In genomic region chr13:98688373-98688772, GRCh38 we compare ENCODE assay signal across 22 cellular contexts.
DNase-seq lines count a peak whose midpoint lies in the region; ATAC-seq, FAIRE-seq and TF ChIP-seq lines count a peak whose summit lies in the region.
"Had no signal": no experiment of that assay in that cellular context is flagged by ENCODE, and none has a peak within 500 bp of the region (broad histone marks: within the 10 kb centered on the region; RNA-seq: fewer than 3 reads in every experiment).

No MANE protein-coding gene starts in this region.

- peak overlapping the region in 2 of 4 experiments; percentile 11 to 25; a peak in 1 of 8 replicates for H3K4me3 ChIP-seq in H1 (ENCODE audit: extremely low read depth in 1 of 4, insufficient read depth in 2 of 4, low read depth in 3 of 4, low read length in 4 of 4)
- no peak overlapping the region for H3K4me3 ChIP-seq in parathyroid adenoma (ENCODE audit: low read depth, low read length)
- no peak overlapping the region for H3K4me3 ChIP-seq in esophagus squamous epithelium
- H3K4me3 ChIP-seq: BLaER1 had no signal

- H3K27me3 ChIP-seq in H9 (ENCODE audit: insufficient read depth, low read length): no peaks in the 10 kb centered on the region
- H3K27me3 ChIP-seq in H1 (replicated peaks in 1 of 4; ENCODE audit: control insufficient read depth in 3 of 4, extremely low read depth in 1 of 4, insufficient read depth in 3 of 4, low read length in 3 of 4): no peaks in the 10 kb centered on the region
- H3K27me3 ChIP-seq in parathyroid adenoma (ENCODE audit: control insufficient read depth, insufficient read depth, low read length): no peaks in the 10 kb centered on the region
- no peaks in the 10 kb centered on the region for H3K27me3 ChIP-seq in esophagus squamous epithelium
- H3K27me3 ChIP-seq in CD4-positive, alpha-beta T cell (ENCODE audit: control insufficient read depth, insufficient read depth, low read length): no peaks in the 10 kb centered on the region
- H3K27me3 ChIP-seq: BLaER1 had no signal

- H3K23ac ChIP-seq in H9 (ENCODE audit: insufficient read length, low read depth, low read length) (no peak overlapping the region), H1 (ENCODE audit: insufficient read length) (no peak overlapping the region)

- ATAC-seq in CD4-positive, alpha-beta T cell (ENCODE audit: poor library complexity): no peak
- ATAC-seq in activated CD8-positive, alpha-beta T cell treated with anti-CD3 and anti-CD28 coated beads, Interleukin-2, amount 10 ng/mL, durations not matched to agents 7 days and 5 days: no peak

- H3K14ac ChIP-seq in H9 (ENCODE audit: insufficient read depth, low read length) (no peak overlapping the region), H1 (ENCODE audit: insufficient read length) (no peak overlapping the region)

- H3K9me3 Mint-ChIP-seq in H9: no peaks in the 10 kb centered on the region; a peak in 1 of 5 replicates
- H3K9me3 Mint-ChIP-seq in CD4-positive, alpha-beta T cell: no peaks in the 10 kb centered on the region
- no peaks in the 10 kb centered on the region for H3K9me3 Mint-ChIP-seq in activated CD8-positive, alpha-beta T cell treated with anti-CD3 and anti-CD28 coated beads, Interleukin-2, amount 10 ng/mL, durations not matched to agents 7 days and 5 days (ENCODE audit: insufficient read depth)
- H3K9me3 Mint-ChIP-seq: CD4-positive, alpha-beta memory T cell had no signal

- H2AFZ ChIP-seq in H9 (ENCODE audit: low read length) (no peak overlapping the region), H1 (ENCODE audit: low read length) (no peak overlapping the region), parathyroid adenoma (no peak overlapping the region)

- no peak overlapping the region for H4K5ac ChIP-seq in H9 (ENCODE audit: insufficient read length, low read depth, low read length)
- peak overlapping the region; percentile 73 for H4K5ac ChIP-seq in H1 (ENCODE audit: insufficient read length, low read depth, low read length)

- no peak for TF ChIP-seq RAD21 in H1 (IDR thresholded peaks at IDR 0.05 in 1 of 2, conservative IDR thresholded peaks at IDR 0.05 in 1 of 2; ENCODE audit: low read depth in 2 of 2, low read length in 2 of 2)

- H3K4ac ChIP-seq in H9 (ENCODE audit: low read depth, low read length): no peak overlapping the region
- no peak overlapping the region for H3K4ac ChIP-seq in H1 (replicated peaks; ENCODE audit: insufficient read length, low read depth, low read length)

- TF ChIP-seq CTCF in H9 (conservative IDR thresholded peaks at IDR 0.05): no peak
- no peak for TF ChIP-seq CTCF in H1 (IDR thresholded peaks at IDR 0.05; ENCODE audit: control extremely low read depth in 1 of 3, insufficient read depth in 1 of 3, low read depth in 1 of 3, low read length in 3 of 3)
- TF ChIP-seq CTCF in parathyroid adenoma (IDR thresholded peaks at IDR 0.05): no peak
- no peak for TF ChIP-seq CTCF in esophagus squamous epithelium (IDR thresholded peaks at IDR 0.05)
- no peak for TF ChIP-seq CTCF in CD4-positive, alpha-beta T cell (IDR thresholded peaks at IDR 0.05)

- TF ChIP-seq POLR2A in H1 (IDR thresholded peaks at IDR 0.05; ENCODE audit: control extremely low read depth in 1 of 2, low read depth in 2 of 2, low read length in 2 of 2) (no peak), esophagus squamous epithelium (IDR thresholded peaks at IDR 0.05) (no peak)

- CTCF ChIA-PET in H1 (lab: Charles Lee; ENCODE audit: partially characterized antibody): interaction anchor here (1.4 to 5.2 kb wide), 2 partner anchors 11 to 15 kb away, joined by 3 to 32 read pairs; no protein-coding TSS in a partner anchor
- CTCF ChIA-PET in CD4-positive, alpha-beta T cell (lab: Charles Lee): no interaction called here
- CTCF ChIA-PET in activated CD8-positive, alpha-beta T cell treated with anti-CD3 and anti-CD28 coated beads, Interleukin-2, amount 10 ng/mL, durations not matched to agents 7 days and 5 days (lab: Charles Lee): interaction anchor here (1.1 kb wide), 1 partner anchor 155 kb away, joined by 4 read pairs; no protein-coding TSS in a partner anchor

- no peaks in the 10 kb centered on the region for H3K23me2 ChIP-seq in H9 (ENCODE audit: insufficient read length, low read depth, low read length, poor library complexity, severe bottlenecking)
- no peaks in the 10 kb centered on the region for H3K23me2 ChIP-seq in H1 (ENCODE audit: low read depth, low read length)

- H3K79me1 ChIP-seq in H9 (ENCODE audit: insufficient read depth, low read depth, low read length, poor library complexity, severe bottlenecking): no peaks in the 10 kb centered on the region
- no peaks in the 10 kb centered on the region; the same call in 1 of the 2 replicates for H3K79me1 ChIP-seq in H1 (ENCODE audit: low read depth, low read length)

- H2BK15ac ChIP-seq in H9 (ENCODE audit: low read depth, low read length): no peak overlapping the region
- H2BK15ac ChIP-seq in H1 (ENCODE audit: low read length): no peak overlapping the region

- H3K79me2 ChIP-seq in H9 (ENCODE audit: insufficient read depth, low read length): no peaks in the 10 kb centered on the region
- no peaks in the 10 kb centered on the region for H3K79me2 ChIP-seq in H1 (ENCODE audit: control insufficient read depth in 1 of 2, insufficient read depth in 2 of 2, low read length in 2 of 2)
- H3K79me2 ChIP-seq in parathyroid adenoma: no peaks in the 10 kb centered on the region

- H3K27me3 Mint-ChIP-seq in H9 (ENCODE audit: low read depth): no peaks in the 10 kb centered on the region
- H3K27me3 Mint-ChIP-seq in CD4-positive, alpha-beta T cell: peaks cover 7% of the 10 kb centered on the region
- H3K27me3 Mint-ChIP-seq in activated CD8-positive, alpha-beta T cell treated with anti-CD3 and anti-CD28 coated beads, Interleukin-2, amount 10 ng/mL, durations not matched to agents 7 days and 5 days (ENCODE audit: low read depth): peaks cover 6% of the 10 kb centered on the region

- H3K4me2 ChIP-seq in H9 (ENCODE audit: insufficient read depth, insufficient read length, low read length): peak overlapping the region; percentile 9
- peak overlapping the region; percentile 15 to 18; a peak in 2 of 4 replicates for H3K4me2 ChIP-seq in H1 (ENCODE audit: insufficient read depth in 1 of 2, low read depth in 2 of 2, low read length in 2 of 2)
- peak overlapping the region; percentile 4 for H3K4me2 ChIP-seq in parathyroid adenoma (ENCODE audit: low read length)
- H3K4me2 ChIP-seq: BLaER1, SK-N-SH had no signal

- no peak overlapping the region for H2BK120ac ChIP-seq in H9 (ENCODE audit: low read depth, low read length, poor library complexity, severe bottlenecking)
- H2BK120ac ChIP-seq in H1 (replicated peaks; ENCODE audit: low read depth, low read length): no peak overlapping the region

- H2BK20ac ChIP-seq in H9 (ENCODE audit: low read depth, low read length, poor library complexity, severe bottlenecking) (no peak overlapping the region), H1 (ENCODE audit: low read length) (no peak overlapping the region)

- intact Hi-C loops in esophagus squamous epithelium (cut with DNase I): no loop called here
- intact Hi-C loops in CD4-positive, alpha-beta T cell (cut with DNase I, micrococcal nuclease): no loop called here

- no peaks in the 10 kb centered on the region for H3K36me3 ChIP-seq in H1 (ENCODE audit: control insufficient read depth in 2 of 4, insufficient read depth in 4 of 4, low read length in 3 of 4)
- no peaks in the 10 kb centered on the region for H3K36me3 ChIP-seq in parathyroid adenoma (ENCODE audit: control insufficient read depth, insufficient read depth, low read length)
- H3K36me3 ChIP-seq in esophagus squamous epithelium: no peaks in the 10 kb centered on the region
- H3K36me3 ChIP-seq: BLaER1 had no signal

- no peak overlapping the region for H3K18ac ChIP-seq in H9 (ENCODE audit: insufficient read length, low read depth, low read length)
- H3K18ac ChIP-seq in H1 (ENCODE audit: extremely low read depth, low read length): no peak overlapping the region

- no peak overlapping the region for H2AK5ac ChIP-seq in H9 (ENCODE audit: insufficient read length, low read length)
- H2AK5ac ChIP-seq in H1 (ENCODE audit: low read depth, low read length): no peak overlapping the region

- DNase-seq in H9 (no peak), NCI-H526 treated with DMSO at 0.1 percent for 48 hours (lab: John Stamatoyannopoulos, UW) (peak; percentile 16), H1 (ENCODE audit: low read depth in 1 of 2, low spot score in 2 of 2) (no peak), esophagus squamous epithelium (lab: John Stamatoyannopoulos, UW) (no peak), COLO668 (lab: John Stamatoyannopoulos, UW; ENCODE audit: unreplicated experiment) (no peak)
- DNase-seq in CD4-positive, alpha-beta T cell: no peak
- DNase-seq in activated CD8-positive, alpha-beta T cell treated with anti-CD3 and anti-CD28 coated beads, Interleukin-2, amount 10 ng/mL, durations not matched to agents 7 days and 5 days: no peak
- DNase-seq: Calu3; CD4-positive, alpha-beta memory T cell; Kasumi-1; NCI-H1417; NCI-H1694 treated with DMSO at 0.1 percent for 48 hours; NCI-H2081 treated with DMSO at 0.1 percent for 48 hours; NCI-H446 treated with DMSO at 0.1 percent for 48 hours; NCI-H748 treated with DMSO at 0.1 percent for 48 hours; SHP77 treated with DMSO at 0.1 percent for 48 hours; SK-N-SH had no signal

- peaks cover 3% of the 10 kb centered on the region; the same call in 1 of the 2 replicates for H3K4me1 ChIP-seq in H9 (ENCODE audit: insufficient read depth, low read length)
- H3K4me1 ChIP-seq in H1 (replicated peaks in 1 of 4; ENCODE audit: control insufficient read depth in 3 of 4, insufficient read depth in 4 of 4, low read length in 3 of 4): peaks cover 0 to 14% (median 8%) of the 10 kb centered on the region in 4 experiments; a peak in 4 of 7 replicates
- H3K4me1 ChIP-seq in parathyroid adenoma: peaks cover 24% of the 10 kb centered on the region
- no peaks in the 10 kb centered on the region for H3K4me1 ChIP-seq in esophagus squamous epithelium

- TF ChIP-seq EP300 in H1 (IDR thresholded peaks at IDR 0.05; ENCODE audit: borderline replicate concordance in 1 of 2, low read depth in 2 of 2, low read length in 2 of 2): peak in 1 of 2 experiments; percentile 7; a peak in 1 of 3 replicates

- no peak overlapping the region for H3K9ac ChIP-seq in H9 (ENCODE audit: extremely low read depth, insufficient read length, low read length)
- H3K9ac ChIP-seq in H1 (replicated peaks in 1 of 4; ENCODE audit: extremely low read depth in 1 of 4, low read depth in 3 of 4, low read length in 3 of 4): no peak overlapping the region
- H3K9ac ChIP-seq in parathyroid adenoma: no peak overlapping the region
- H3K9ac ChIP-seq: BLaER1, SK-N-SH had no signal

- H3T11ph ChIP-seq in H9 (ENCODE audit: low read length): no peak overlapping the region

- H2BK12ac ChIP-seq in H9 (ENCODE audit: insufficient read length, low read depth, low read length): no peak overlapping the region
- H2BK12ac ChIP-seq in H1 (ENCODE audit: low read depth, low read length): no peak overlapping the region

- H2BK5ac ChIP-seq in H9 (ENCODE audit: insufficient read length, low read length) (no peak overlapping the region), H1 (ENCODE audit: low read depth, low read length) (no peak overlapping the region)

- H3K36me3 Mint-ChIP-seq in H9 (ENCODE audit: insufficient read depth in 1 of 3, low read depth in 3 of 3): no peaks in the 10 kb centered on the region; a peak in 1 of 7 replicates
- no peaks in the 10 kb centered on the region for H3K36me3 Mint-ChIP-seq in CD4-positive, alpha-beta T cell (ENCODE audit: low read depth)
- H3K36me3 Mint-ChIP-seq in activated CD8-positive, alpha-beta T cell treated with anti-CD3 and anti-CD28 coated beads, Interleukin-2, amount 10 ng/mL, durations not matched to agents 7 days and 5 days (ENCODE audit: low read depth): no peaks in the 10 kb centered on the region
- H3K36me3 Mint-ChIP-seq: CD4-positive, alpha-beta memory T cell had no signal

- H4K91ac ChIP-seq in H9 (ENCODE audit: insufficient read length, low read depth, low read length): no peak overlapping the region
- H4K91ac ChIP-seq in H1 (replicated peaks; ENCODE audit: insufficient read length, low read length): no peak overlapping the region

- H4K20me1 ChIP-seq in H9 (ENCODE audit: control insufficient read depth, insufficient read depth, insufficient read length) (no peaks in the 10 kb centered on the region), H1 (replicated peaks in 1 of 2; ENCODE audit: control insufficient read depth in 1 of 2, insufficient read depth in 2 of 2, low read length in 2 of 2) (no peaks in the 10 kb centered on the region)
- H4K20me1 ChIP-seq: BLaER1 had no signal

- POLR2A ChIA-PET in H1 (lab: Charles Lee; ENCODE audit: partially characterized antibody): interaction anchor here (0.8 kb wide), 1 partner anchor 15 kb away, joined by 3 read pairs; no protein-coding TSS in a partner anchor
- POLR2A ChIA-PET in CD4-positive, alpha-beta T cell (lab: Charles Lee): no interaction called here
- POLR2A ChIA-PET in activated CD8-positive, alpha-beta T cell treated with anti-CD3 and anti-CD28 coated beads, Interleukin-2, amount 10 ng/mL, durations not matched to agents 7 days and 5 days (lab: Charles Lee): no interaction called here

- H3K4me3 Mint-ChIP-seq in H9: no peak overlapping the region
- no peak overlapping the region for H3K4me3 Mint-ChIP-seq in CD4-positive, alpha-beta T cell
- H3K4me3 Mint-ChIP-seq in activated CD8-positive, alpha-beta T cell treated with anti-CD3 and anti-CD28 coated beads, Interleukin-2, amount 10 ng/mL, durations not matched to agents 7 days and 5 days: no peak overlapping the region
- H3K4me3 Mint-ChIP-seq: CD4-positive, alpha-beta memory T cell had no signal

- no peak overlapping the region for H3K27ac ChIP-seq in H9 (ENCODE audit: insufficient read length, low read depth, low read length)
- no peak overlapping the region for H3K27ac ChIP-seq in H1 (ENCODE audit: low read depth, low read length)
- H3K27ac ChIP-seq in parathyroid adenoma: no peak overlapping the region
- H3K27ac ChIP-seq in esophagus squamous epithelium: no peak overlapping the region
- H3K27ac ChIP-seq in CD4-positive, alpha-beta T cell (ENCODE audit: low read depth, low read length): no peak overlapping the region
- H3K27ac ChIP-seq: BLaER1, RWPE1 had no signal

- H3K27ac Mint-ChIP-seq in H9: peak overlapping the region in 2 of 3 experiments; percentile 12 to 95; a peak in 2 of 7 replicates
- no peak overlapping the region for H3K27ac Mint-ChIP-seq in CD4-positive, alpha-beta T cell
- H3K27ac Mint-ChIP-seq in activated CD8-positive, alpha-beta T cell treated with anti-CD3 and anti-CD28 coated beads, Interleukin-2, amount 10 ng/mL, durations not matched to agents 7 days and 5 days: no peak overlapping the region
- H3K27ac Mint-ChIP-seq: CD4-positive, alpha-beta memory T cell had no signal

- FAIRE-seq in H1 (lab: Jason Lieb, UNC): peak; percentile 39
- FAIRE-seq: G401.6, GM12892 had no signal

- H4K8ac ChIP-seq in H9 (replicated peaks; ENCODE audit: insufficient read length, low read depth, low read length) (no peak overlapping the region), H1 (ENCODE audit: extremely low read depth, insufficient read depth, low read length) (no peak overlapping the region)

- H3K56ac ChIP-seq in H9 (ENCODE audit: insufficient read length, low read depth, low read length) (no peak overlapping the region), H1 (replicated peaks; ENCODE audit: insufficient read length, low read depth, low read length) (no peak overlapping the region)

- no CpG with 5 or more reads among the region's 2 CpGs for WGBS in H9 (ENCODE audit: extremely low coverage, insufficient read length, low lambda C conversion rate)
- 18% methylated on average over 2 of the region's 2 CpGs; no CpG with 5 or more reads in 1 of the 2 experiments for WGBS in H1 (ENCODE audit: extremely low coverage in 1 of 2, insufficient coverage in 1 of 2, insufficient read length in 1 of 2, insufficient replicate concordance in 2 of 2, low coverage in 1 of 2, low lambda C conversion rate in 2 of 2, missing lambda C conversion rate in 1 of 2), 2 experiments
- 43 to 47% methylated on average over 2 of the region's 2 CpGs for WGBS in esophagus squamous epithelium, 2 donors

- H3K9me3 ChIP-seq in H9 (ENCODE audit: control insufficient read depth, low read depth, low read length) (no peaks in the 10 kb centered on the region), H1 (ENCODE audit: insufficient read depth in 2 of 2, low read depth in 1 of 2, low read length in 1 of 2) (no peaks in the 10 kb centered on the region), parathyroid adenoma (ENCODE audit: control insufficient read depth, low read length) (no peaks in the 10 kb centered on the region), esophagus squamous epithelium (no peaks in the 10 kb centered on the region)
- no peaks in the 10 kb centered on the region for H3K9me3 ChIP-seq in CD4-positive, alpha-beta T cell (ENCODE audit: control insufficient read depth, low read length)
- H3K9me3 ChIP-seq: BLaER1, SK-N-SH had no signal

- peaks cover 33 to 37% of the 10 kb centered on the region in 2 experiments for H3K4me1 Mint-ChIP-seq in H9
- H3K4me1 Mint-ChIP-seq in CD4-positive, alpha-beta T cell (ENCODE audit: low read depth): no peaks in the 10 kb centered on the region
- H3K4me1 Mint-ChIP-seq in activated CD8-positive, alpha-beta T cell treated with anti-CD3 and anti-CD28 coated beads, Interleukin-2, amount 10 ng/mL, durations not matched to agents 7 days and 5 days (ENCODE audit: low read depth): no peaks in the 10 kb centered on the region
- H3K4me1 Mint-ChIP-seq: CD4-positive, alpha-beta memory T cell had no signal

Comparison
In these comparisons a context has a peak if more than half of its experiments do, and no peak if none do; other contexts are left out.
1. H3K27ac Mint-ChIP-seq: peak in H9 (2 of 3); none in CD4-positive, alpha-beta T cell (single experiment) and activated CD8-positive, alpha-beta T cell treated with anti-CD3 and anti-CD28 coated beads, Interleukin-2, amount 10 ng/mL, durations not matched to agents 7 days and 5 days (single experiment).
2. Peak in every context shown above with its lines, with median percentiles within 50 percentile points of each other: H3K4me2 ChIP-seq.